In the genomic region with DNA sequence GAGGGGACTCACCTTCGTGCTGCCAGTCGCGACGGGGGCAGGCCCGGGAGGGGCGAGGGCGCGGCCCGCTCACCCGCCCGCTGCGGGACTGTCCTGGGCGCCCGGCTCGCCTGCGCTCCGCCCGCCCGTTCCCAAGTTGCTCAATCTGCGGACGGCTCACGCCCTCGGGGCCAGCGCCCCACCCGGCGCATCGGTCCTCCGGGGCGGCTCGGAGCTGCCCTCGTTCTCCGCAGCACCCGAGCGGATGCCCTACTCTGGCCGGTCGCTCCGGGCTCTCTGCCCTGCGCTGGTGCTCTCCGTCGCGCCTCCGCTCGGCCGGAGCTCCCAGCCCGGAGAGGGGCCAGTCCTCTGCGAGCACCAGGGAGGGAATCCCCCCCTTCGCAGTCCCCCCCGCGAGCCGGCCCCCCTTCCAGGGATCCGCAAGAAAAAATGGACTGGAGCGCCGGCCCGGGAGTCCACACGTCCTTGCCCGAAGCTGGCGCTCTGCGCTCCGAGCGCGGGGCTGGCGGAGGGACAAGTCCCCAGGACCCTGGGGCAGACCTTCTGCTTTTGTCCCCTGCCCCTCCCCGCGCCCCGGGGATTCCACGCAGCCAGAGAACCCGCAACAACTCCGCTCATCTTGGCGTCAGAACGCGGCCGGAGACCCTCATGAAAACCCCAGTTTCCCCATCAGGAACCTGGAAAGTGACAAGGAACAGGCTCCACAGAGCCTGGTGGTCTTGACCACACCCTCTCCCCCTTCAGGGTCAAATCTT, we compare ENCODE assay signal across 1 cellular context.
TF ChIP-seq lines count a peak whose summit lies in the region.

A gene with protein sequence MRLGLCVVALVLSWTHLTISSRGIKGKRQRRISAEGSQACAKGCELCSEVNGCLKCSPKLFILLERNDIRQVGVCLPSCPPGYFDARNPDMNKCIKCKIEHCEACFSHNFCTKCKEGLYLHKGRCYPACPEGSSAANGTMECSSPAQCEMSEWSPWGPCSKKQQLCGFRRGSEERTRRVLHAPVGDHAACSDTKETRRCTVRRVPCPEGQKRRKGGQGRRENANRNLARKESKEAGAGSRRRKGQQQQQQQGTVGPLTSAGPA (minus strand): TSS at position 339 of the 755 bp plus-strand sequence. CDS start 5,231 bp downstream, outside the sequence.

TF ChIP-seq in A549, 52 proteins besides CTCF, POLR2A, EP300 and RAD21:
- TF ChIP-seq CEBPB (IDR thresholded peaks at IDR 0.05) = peak in 1 of 2 experiments; percentile 18; a peak in 1 of 4 replicates
- TF ChIP-seq GATA3 (IDR thresholded peaks at IDR 0.05; ENCODE audit: borderline replicate concordance) = no peak
- no peak for TF ChIP-seq TP53 (CRISPR knock-in tag; IDR thresholded peaks at IDR 0.05)
- no peak for TF ChIP-seq ZC3H11A (IDR thresholded peaks at IDR 0.05)
- TF ChIP-seq SREBF2 (IDR thresholded peaks at IDR 0.05) = no peak
